ENCODE assay signal across 39 cellular contexts in genomic region chrX:88735835-88736234, GRCh38. TPM values are rescaled to one million over a fixed set of nuclear protein-coding genes. Genes with fewer than 3 reads are reported as not detected.
"Had no signal": no experiment of that assay in that cellular context is flagged by ENCODE, and none has a peak within 500 bp of the region (broad histone marks: within the 10 kb centered on the region; RNA-seq: fewer than 3 reads in every experiment).

No MANE protein-coding gene starts in this region.

- H3K4me1 ChIP-seq: adrenal gland, ascending aorta, breast epithelium, esophagus muscularis mucosa, gastroesophageal sphincter, heart right ventricle had no signal

- DNase-seq: activated B cell treated with CpG ODN at 0.5 μM for 24 hours; activated CD4-positive, alpha-beta T cell treated with anti-CD3 and anti-CD28 coated beads for 48 hours; activated CD4-positive, alpha-beta T cell treated with anti-CD3 and anti-CD28 coated beads, Interleukin-2, amount 50 U/mL, for 1 hour; activated CD4-positive, alpha-beta T cell treated with anti-CD3 and anti-CD28 coated beads, Interleukin-2, amount 50 U/mL, for 48 hours; activated CD8-positive, alpha-beta memory T cell treated with anti-CD3 and anti-CD28 coated beads for 24 hours; activated CD8-positive, alpha-beta T cell treated with anti-CD3 and anti-CD28 coated beads for 36 hours; activated effector memory CD4-positive, alpha-beta T cell treated with anti-CD3 and anti-CD28 coated beads, Interleukin-2, amount 50 U/mL, for 16 hours; activated naive CD4-positive, alpha-beta T cell treated with anti-CD3 and anti-CD28 coated beads for 36 hours; activated naive CD8-positive, alpha-beta T cell treated with anti-CD3 and anti-CD28 coated beads for 36 hours; activated naive CD8-positive, alpha-beta T cell treated with anti-CD3 and anti-CD28 coated beads, Interleukin-2, amount 50 U/mL, for 24 hours; activated T-cell treated with anti-CD3 and anti-CD28 coated beads, Interleukin-2, amount 50 U/mL, for 48 hours; adrenal gland; amygdala; dorsolateral prefrontal cortex; effector memory CD4-positive, alpha-beta T cell; endodermal cell; erythroblast; foreskin melanocyte; heart right ventricle; T-helper 17 cell; T1000; WERI-Rb-1 had no signal

- H3K27ac ChIP-seq: adrenal gland, ascending aorta, breast epithelium, coronary artery, dorsolateral prefrontal cortex, esophagus muscularis mucosa, gastroesophageal sphincter, heart right ventricle, hepatocyte, WERI-Rb-1 had no signal

- ATAC-seq: activated CD4-positive, CD25-positive, alpha-beta regulatory T cell treated with anti-CD3 and anti-CD28 coated beads, Interleukin-2, amount 50 U/mL, for 24 hours; activated CD8-positive, alpha-beta T cell treated with anti-CD3 and anti-CD28 coated beads for 36 hours; activated naive CD8-positive, alpha-beta T cell treated with anti-CD3 and anti-CD28 coated beads, Interleukin-2, amount 50 U/mL, for 24 hours; gastroesophageal sphincter; heart right ventricle; T-helper 17 cell had no signal

- H3K27me3 ChIP-seq: adrenal gland, ascending aorta, esophagus muscularis mucosa, gastroesophageal sphincter, heart right ventricle, hepatocyte had no signal

- H3K79me2 ChIP-seq: hepatocyte had no signal

- H3K36me3 ChIP-seq: adrenal gland, ascending aorta, breast epithelium, esophagus muscularis mucosa, gastroesophageal sphincter, heart right ventricle, WERI-Rb-1 had no signal

- H3K4me1 Mint-ChIP-seq: activated B cell treated with CpG ODN at 0.5 μM for 24 hours; activated naive CD4-positive, alpha-beta T cell treated with anti-CD3 and anti-CD28 coated beads, Interleukin-2, amount 50 U/mL, for 24 hours; activated naive CD8-positive, alpha-beta T cell treated with anti-CD3 and anti-CD28 coated beads for 36 hours; activated naive CD8-positive, alpha-beta T cell treated with anti-CD3 and anti-CD28 coated beads, Interleukin-2, amount 50 U/mL, for 24 hours; brain; central memory CD8-positive, alpha-beta T cell; endodermal cell; T-helper 17 cell had no signal

- H3K4me3 ChIP-seq: adrenal gland, ascending aorta, breast epithelium, coronary artery, dorsolateral prefrontal cortex, esophagus muscularis mucosa, gastroesophageal sphincter, heart right ventricle, hepatocyte had no signal

- H3K4me3 Mint-ChIP-seq: activated B cell treated with CpG ODN at 0.5 μM for 24 hours; activated CD8-positive, alpha-beta T cell treated with anti-CD3 and anti-CD28 coated beads for 36 hours; activated naive CD4-positive, alpha-beta T cell treated with anti-CD3 and anti-CD28 coated beads for 36 hours; activated naive CD4-positive, alpha-beta T cell treated with anti-CD3 and anti-CD28 coated beads, Interleukin-2, amount 50 U/mL, for 24 hours; activated naive CD8-positive, alpha-beta T cell treated with anti-CD3 and anti-CD28 coated beads for 36 hours; activated naive CD8-positive, alpha-beta T cell treated with anti-CD3 and anti-CD28 coated beads, Interleukin-2, amount 50 U/mL, for 24 hours; activated T-helper 1 cell treated with anti-CD3 and anti-CD28 coated beads, Interleukin-12 subunit alpha, Interleukin-12 subunit beta, Interleukin-2, Interleukin-4 antibody, amounts not matched to agents 30 ng/mL and 10 ng/mL and 1 ng/mL, durations not matched to agents 14 hours and 24 hours and 36 hours; brain; central memory CD8-positive, alpha-beta T cell; dendritic cell treated with granulocyte-macrophage colony-stimulating factor and Interleukin-4, amounts not matched to agents 40 ng/mL and 50 ng/mL, for 4 days; endodermal cell; T-helper 17 cell; T-helper 2 cell treated with Interferon-gamma antibody and Interleukin-4, amounts not matched to agents 5 μg/mL and 100 μg/mL, for 36 hours had no signal

- H3K9me3 Mint-ChIP-seq: activated naive CD4-positive, alpha-beta T cell treated with anti-CD3 and anti-CD28 coated beads, Interleukin-2, amount 50 U/mL, for 24 hours; activated naive CD8-positive, alpha-beta T cell treated with anti-CD3 and anti-CD28 coated beads for 36 hours; activated naive CD8-positive, alpha-beta T cell treated with anti-CD3 and anti-CD28 coated beads, Interleukin-2, amount 50 U/mL, for 24 hours; activated T-helper 1 cell treated with anti-CD3 and anti-CD28 coated beads, Interleukin-12 subunit alpha, Interleukin-12 subunit beta, Interleukin-2, Interleukin-4 antibody, amounts not matched to agents 30 ng/mL and 10 ng/mL and 1 ng/mL, durations not matched to agents 14 hours and 24 hours and 36 hours; brain; central memory CD8-positive, alpha-beta T cell; dendritic cell treated with granulocyte-macrophage colony-stimulating factor and Interleukin-4, amounts not matched to agents 40 ng/mL and 50 ng/mL, for 4 days; endodermal cell had no signal

- H3K4me2 ChIP-seq: hepatocyte had no signal

- H3K9me3 ChIP-seq: adrenal gland, ascending aorta, breast epithelium, esophagus muscularis mucosa, gastroesophageal sphincter had no signal

- H2AFZ ChIP-seq: hepatocyte had no signal

- H3K27ac Mint-ChIP-seq: activated B cell treated with CpG ODN at 0.5 μM for 24 hours; activated CD8-positive, alpha-beta T cell treated with anti-CD3 and anti-CD28 coated beads for 36 hours; activated naive CD4-positive, alpha-beta T cell treated with anti-CD3 and anti-CD28 coated beads for 36 hours; activated naive CD4-positive, alpha-beta T cell treated with anti-CD3 and anti-CD28 coated beads, Interleukin-2, amount 50 U/mL, for 24 hours; activated naive CD8-positive, alpha-beta T cell treated with anti-CD3 and anti-CD28 coated beads for 36 hours; activated naive CD8-positive, alpha-beta T cell treated with anti-CD3 and anti-CD28 coated beads, Interleukin-2, amount 50 U/mL, for 24 hours; activated T-helper 1 cell treated with anti-CD3 and anti-CD28 coated beads, Interleukin-12 subunit alpha, Interleukin-12 subunit beta, Interleukin-2, Interleukin-4 antibody, amounts not matched to agents 30 ng/mL and 10 ng/mL and 1 ng/mL, durations not matched to agents 14 hours and 24 hours and 36 hours; activated T-helper 2 cell treated with anti-CD3 and anti-CD28 coated beads, Interferon-gamma antibody, Interleukin-2, Interleukin-4, amounts not matched to agents 10 μg/mL and 5 μg/mL and 100 μg/mL, durations not matched to agents 14 hours and 24 hours and 36 hours; brain; dendritic cell treated with granulocyte-macrophage colony-stimulating factor and Interleukin-4, amounts not matched to agents 40 ng/mL and 50 ng/mL, for 4 days; endodermal cell; T-helper 17 cell; T-helper 2 cell treated with Interferon-gamma antibody and Interleukin-4, amounts not matched to agents 5 μg/mL and 100 μg/mL, for 36 hours had no signal

- H3K36me3 Mint-ChIP-seq: activated naive CD4-positive, alpha-beta T cell treated with anti-CD3 and anti-CD28 coated beads, Interleukin-2, amount 50 U/mL, for 24 hours; activated naive CD8-positive, alpha-beta T cell treated with anti-CD3 and anti-CD28 coated beads for 36 hours; brain had no signal

- H3K27me3 Mint-ChIP-seq: activated B cell treated with CpG ODN at 0.5 μM for 24 hours; activated CD8-positive, alpha-beta T cell treated with anti-CD3 and anti-CD28 coated beads for 36 hours; activated naive CD4-positive, alpha-beta T cell treated with anti-CD3 and anti-CD28 coated beads, Interleukin-2, amount 50 U/mL, for 24 hours; activated naive CD8-positive, alpha-beta T cell treated with anti-CD3 and anti-CD28 coated beads for 36 hours; activated naive CD8-positive, alpha-beta T cell treated with anti-CD3 and anti-CD28 coated beads, Interleukin-2, amount 50 U/mL, for 24 hours; brain; central memory CD8-positive, alpha-beta T cell; dendritic cell treated with granulocyte-macrophage colony-stimulating factor and Interleukin-4, amounts not matched to agents 40 ng/mL and 50 ng/mL, for 4 days; T-helper 17 cell had no signal

RNA-seq across cellular contexts. Expression of gene CPXCR1, which starts 11.2 kb away (rescaled TPM):
- total RNA-seq: activated B cell treated with CpG ODN at 0.5 μM for 24 hours; activated CD8-positive, alpha-beta T cell treated with anti-CD3 and anti-CD28 coated beads for 36 hours; activated naive CD4-positive, alpha-beta T cell treated with anti-CD3 and anti-CD28 coated beads for 36 hours; activated naive CD8-positive, alpha-beta T cell treated with anti-CD3 and anti-CD28 coated beads for 36 hours; activated T-helper 1 cell treated with anti-CD3 and anti-CD28 coated beads, Interleukin-12 subunit alpha, Interleukin-12 subunit beta, Interleukin-2, Interleukin-4 antibody, amounts not matched to agents 30 ng/mL and 10 ng/mL and 1 ng/mL, durations not matched to agents 14 hours and 24 hours and 36 hours; activated T-helper 2 cell treated with anti-CD3 and anti-CD28 coated beads, Interferon-gamma antibody, Interleukin-2, Interleukin-4, amounts not matched to agents 10 μg/mL and 5 μg/mL and 100 μg/mL, durations not matched to agents 14 hours and 24 hours and 36 hours; adrenal gland; ascending aorta; breast epithelium; cardiac septum; cerebellum; dorsolateral prefrontal cortex; endodermal cell; esophagus muscularis mucosa; gastroesophageal sphincter; glomerular endothelial cell; heart right ventricle; hepatocyte; T-helper 17 cell had no signal
- polyA plus RNA-seq: adrenal gland, heart right ventricle, hepatocyte had no signal
